8 cellular contexts compared by ENCODE assay signal in genomic region chr4:49097071-49097470, GRCh38.
DNase-seq lines count a peak whose midpoint lies in the region; ATAC-seq, FAIRE-seq and TF ChIP-seq lines count a peak whose summit lies in the region.
"Not testable (repeated sequence)": the region's sequence is repeated elsewhere in the genome, so short reads cannot be mapped to it uniquely, and the experiment has no call there.

No MANE protein-coding gene starts in this region.

- POLR2A ChIA-PET in GM12878 (lab: Charles Lee); naive thymus-derived CD4-positive, alpha-beta T cell (lab: Charles Lee): not testable (repeated sequence)

- not testable (repeated sequence) for FAIRE-seq in GM12878 (lab: Jason Lieb, UNC)

- H3K4me1 Mint-ChIP-seq in naive thymus-derived CD4-positive, alpha-beta T cell = peaks cover 0 to 51% (median 0%) of the 10 kb centered on the region in 7 donors

- not testable (repeated sequence) for H3K4me1 ChIP-seq in HUES6 (ENCODE audit: control insufficient read depth, insufficient read depth, low read length); GM12878 (ENCODE audit: control insufficient read depth, insufficient read depth, low read length); naive thymus-derived CD4-positive, alpha-beta T cell (ENCODE audit: control insufficient read depth in 2 of 2, insufficient read depth in 2 of 2, low read length in 2 of 2); aorta (ENCODE audit: control insufficient read depth in 1 of 2, insufficient read depth in 2 of 2, low read length in 2 of 2)

- H3K36me3 ChIP-seq in HUES6 (ENCODE audit: control insufficient read depth, insufficient read depth, low read length); GM12878 (ENCODE audit: control insufficient read depth in 2 of 2, insufficient read depth in 2 of 2, low read length in 1 of 2); naive thymus-derived CD4-positive, alpha-beta T cell (ENCODE audit: control insufficient read depth in 2 of 3, insufficient read depth in 3 of 3, low read length in 3 of 3); aorta (ENCODE audit: control insufficient read depth in 1 of 2, insufficient read depth in 2 of 2, low read length in 1 of 2): not testable (repeated sequence)

- peaks cover 44 to 60% (median 58%) of the 10 kb centered on the region in 5 donors for H3K36me3 Mint-ChIP-seq in naive thymus-derived CD4-positive, alpha-beta T cell

- BruUV-seq in GM12878 (replicated peaks; lab: Mats Ljungman, UMichigan) = not testable (repeated sequence)

- not testable (repeated sequence) for H3K9ac ChIP-seq in HUES6 (ENCODE audit: low read length); GM12878 (ENCODE audit: control insufficient read depth, insufficient read depth, low read length)

- TF ChIP-seq RAD21 in GM12878 (IDR thresholded peaks at IDR 0.05; ENCODE audit: insufficient read depth, low read depth, low read length) = not testable (repeated sequence)

- not testable (repeated sequence) for H3K27me3 Mint-ChIP-seq in naive thymus-derived CD4-positive, alpha-beta T cell

- H3K27ac Mint-ChIP-seq in naive thymus-derived CD4-positive, alpha-beta T cell = not testable (repeated sequence)

- RAD21 ChIA-PET in GM12878 (lab: Charles Lee; ENCODE audit: unreplicated experiment) = not testable (repeated sequence)

- H3K9me3 Mint-ChIP-seq in naive thymus-derived CD4-positive, alpha-beta T cell = peaks cover 27 to 70% (median 59%) of the 10 kb centered on the region in 11 donors

- not testable (repeated sequence) for H3K4me2 ChIP-seq in GM12878 (ENCODE audit: control insufficient read depth, insufficient read depth)

- not testable (repeated sequence) for TF ChIP-seq CTCF in GM12878 (IDR thresholded peaks at IDR 0.05 in 2 of 3, conservative IDR thresholded peaks at IDR 0.05 in 1 of 3; ENCODE audit: control insufficient read depth in 2 of 3, extremely low read depth in 1 of 3, insufficient read depth in 1 of 3, low read depth in 3 of 3, low read length in 3 of 3)

- H3K4me3 ChIP-seq in HUES6 (ENCODE audit: low read depth, low read length) = peak overlapping the region; percentile 14; the same call in 1 of the 2 replicates
- H3K4me3 ChIP-seq in GM12878; naive thymus-derived CD4-positive, alpha-beta T cell (ENCODE audit: low read length); aorta (ENCODE audit: low read length in 2 of 2): not testable (repeated sequence)

- H3K4me3 Mint-ChIP-seq in naive thymus-derived CD4-positive, alpha-beta T cell = not testable (repeated sequence)

- in situ Hi-C loops in GM12878 (cut with MboI) = not testable (repeated sequence)

- H3K27me3 ChIP-seq in HUES6 (ENCODE audit: control insufficient read depth, insufficient read depth, low read length); GM12878 (replicated peaks in 1 of 2; ENCODE audit: control insufficient read depth in 2 of 2, insufficient read depth in 2 of 2, low read length in 1 of 2); naive thymus-derived CD4-positive, alpha-beta T cell (ENCODE audit: control insufficient read depth in 2 of 2, insufficient read depth in 2 of 2, low read length in 2 of 2); aorta (ENCODE audit: control insufficient read depth in 1 of 2, insufficient read depth in 2 of 2, low read length in 1 of 2): not testable (repeated sequence)

- SMC1A ChIA-PET in GM12878 (lab: Charles Lee; ENCODE audit: uncharacterized antibody, unreplicated experiment) = not testable (repeated sequence)

- H2AFZ ChIP-seq in GM12878 (ENCODE audit: control insufficient read depth, low read depth, low read length) = not testable (repeated sequence)

- CTCF ChIA-PET in GM12878 (lab: Yijun Ruan, JAX); naive thymus-derived CD4-positive, alpha-beta T cell (lab: Charles Lee): not testable (repeated sequence)

- not testable (repeated sequence) for H4K20me1 ChIP-seq in GM12878 (ENCODE audit: control insufficient read depth, insufficient read depth)

- peak; percentile 28 for ATAC-seq in GM18517 (IDR thresholded peaks at IDR 0.05; ENCODE audit: unreplicated experiment)
- peak; percentile 26 for ATAC-seq in GM21381 (IDR thresholded peaks at IDR 0.05; ENCODE audit: unreplicated experiment)
- peak; percentile 29 for ATAC-seq in HG02885 (IDR thresholded peaks at IDR 0.05; ENCODE audit: poor library complexity, unreplicated experiment)
- ATAC-seq in GM12878 = peak; percentile 38; the same call in 2 of the 3 replicates
- ATAC-seq in left ventricle myocardium superior = peak; percentile 50
- peak; percentile 42 for ATAC-seq in naive thymus-derived CD4-positive, alpha-beta T cell
- ATAC-seq in aorta (ENCODE audit: low FRiP score) = peak; percentile 83

- H3K27ac ChIP-seq in HUES6 (ENCODE audit: low read depth, low read length); GM12878 (ENCODE audit: control insufficient read depth, insufficient read depth); naive thymus-derived CD4-positive, alpha-beta T cell (ENCODE audit: low read depth, low read length); aorta (ENCODE audit: low read depth in 1 of 2, low read length in 2 of 2): not testable (repeated sequence)

- H3K79me2 ChIP-seq in GM12878 (ENCODE audit: control insufficient read depth, insufficient read depth, low read length) = not testable (repeated sequence)

- TF ChIP-seq EP300 in GM12878 (IDR thresholded peaks at IDR 0.05; ENCODE audit: borderline replicate concordance in 1 of 2, control insufficient read depth in 1 of 2, low read depth in 2 of 2, low read length in 2 of 2) = not testable (repeated sequence)

- TF ChIP-seq POLR2A in GM12878 (IDR thresholded peaks at IDR 0.05; ENCODE audit: low read depth, low read length) = not testable (repeated sequence)

- H3K9me3 ChIP-seq in HUES6 (ENCODE audit: control insufficient read depth, insufficient read depth, low read depth, low read length) = peaks cover 56% of the 10 kb centered on the region
- not testable (repeated sequence) for H3K9me3 ChIP-seq in GM12878 (replicated peaks; ENCODE audit: control insufficient read depth, insufficient read depth, low read length)
- peaks cover 0 to 42% (median 10%) of the 10 kb centered on the region in 3 experiments for H3K9me3 ChIP-seq in naive thymus-derived CD4-positive, alpha-beta T cell (ENCODE audit: control insufficient read depth in 2 of 3, low read length in 3 of 3)
- peaks cover 11% of the 10 kb centered on the region for H3K9me3 ChIP-seq in aorta (ENCODE audit: control insufficient read depth, low read length)

- intact Hi-C loops in GM12878 (cut with micrococcal nuclease; ENCODE audit: unreplicated experiment); left ventricle myocardium superior (cut with micrococcal nuclease); naive thymus-derived CD4-positive, alpha-beta T cell (cut with micrococcal nuclease); aorta (cut with DNase I): not testable (repeated sequence)

- DNase-seq in GM12878 (ENCODE audit: low read depth, low spot score); left ventricle myocardium superior; naive thymus-derived CD4-positive, alpha-beta T cell; aorta: not testable (repeated sequence)

- 37% methylated on average over 9 of the region's 9 CpGs for WGBS in GM12878 (ENCODE audit: insufficient coverage, insufficient replicate concordance, low lambda C conversion rate, missing lambda C conversion rate)
- WGBS in aorta, 2 donors = 57 to 67% methylated on average over 9 of the region's 9 CpGs

Comparison
In these comparisons a context has a peak if more than half of its experiments do, and no peak if none do; other contexts are left out.
1. ATAC-seq: peak in every context shown above with its lines; median percentile 83 in aorta; 50 in left ventricle myocardium superior; 42 in naive thymus-derived CD4-positive, alpha-beta T cell; 38 in GM12878; 29 in HG02885; 28 in GM18517; 26 in GM21381.